Comparison of ENCODE assay signal across 8 cellular contexts in genomic region chr2:132651115-132652099, GRCh38.
A peak's percentile ranks its signal among the peaks of the same experiment; 100 is the strongest.
DNase-seq lines count a peak whose midpoint lies in the region; ATAC-seq and TF ChIP-seq lines count a peak whose summit lies in the region.

No MANE protein-coding gene starts in this region.

- ATAC-seq in GM19035 (IDR thresholded peaks at IDR 0.05; ENCODE audit: unreplicated experiment) (peak; percentile 67), GM21723 (IDR thresholded peaks at IDR 0.05; ENCODE audit: unreplicated experiment) (no peak)

- peak; percentile 30 for DNase-seq in NCI-H748 treated with DMSO at 0.1 percent for 48 hours (lab: John Stamatoyannopoulos, UW)
- peak; percentile 5 for DNase-seq in fibroblast of the conjunctiva (ENCODE audit: low read depth)
- no peak for DNase-seq in retinal pigment epithelial cell (ENCODE audit: low read depth)
- no peak for DNase-seq in NCI-H446 treated with DMSO at 0.1 percent for 48 hours (lab: John Stamatoyannopoulos, UW)
- DNase-seq in NCI-H1694 (lab: John Stamatoyannopoulos, UW): no peak
- no peak for DNase-seq in activated CD8-positive, alpha-beta memory T cell treated with anti-CD3 and anti-CD28 coated beads for 24 hours

- H3K4me3 ChIP-seq in retinal pigment epithelial cell (ENCODE audit: low read length): no peak overlapping the region

- peak; percentile 89 for TF ChIP-seq CTCF in retinal pigment epithelial cell (conservative IDR thresholded peaks at IDR 0.05; ENCODE audit: low read depth, low read length)

Comparison
In these comparisons a context has a peak if more than half of its experiments do, and no peak if none do; other contexts are left out.
1. DNase-seq: peak in NCI-H748 treated with DMSO at 0.1 percent for 48 hours (single experiment) and fibroblast of the conjunctiva (single experiment); none in retinal pigment epithelial cell (single experiment), NCI-H446 treated with DMSO at 0.1 percent for 48 hours (single experiment), NCI-H1694 (single experiment) and activated CD8-positive, alpha-beta memory T cell treated with anti-CD3 and anti-CD28 coated beads for 24 hours (single experiment).